8 cellular contexts compared by ENCODE assay signal in genomic region chr14:75295061-75295461, GRCh38. TPM values are rescaled to one million over a fixed set of nuclear protein-coding genes. Genes with fewer than 3 reads are reported as not detected.
A peak's percentile ranks its signal among the peaks of the same experiment; 100 is the strongest.
DNase-seq lines count a peak whose midpoint lies in the region; ATAC-seq lines count a peak whose summit lies in the region.

No MANE protein-coding gene starts in this region.

- no peaks in the 10 kb centered on the region for H3K9me3 Mint-ChIP-seq in CD4-positive, CD25-positive, alpha-beta regulatory T cell
- H3K9me3 Mint-ChIP-seq in activated naive CD8-positive, alpha-beta T cell (ENCODE audit: low read depth) = no peaks in the 10 kb centered on the region

- H3K4me3 Mint-ChIP-seq in CD4-positive, CD25-positive, alpha-beta regulatory T cell = peak overlapping the region; percentile 65 to 94 (median 90)
- H3K4me3 Mint-ChIP-seq in activated naive CD8-positive, alpha-beta T cell = peak overlapping the region; percentile 93

- peaks cover 22% of the 10 kb centered on the region for H3K27me3 Mint-ChIP-seq in CD4-positive, CD25-positive, alpha-beta regulatory T cell
- no peaks in the 10 kb centered on the region for H3K27me3 Mint-ChIP-seq in activated naive CD8-positive, alpha-beta T cell

- H3K36me3 ChIP-seq in CD4-positive, CD25-positive, alpha-beta regulatory T cell (ENCODE audit: control insufficient read depth, insufficient read depth, low read length) = no peaks in the 10 kb centered on the region
- H3K36me3 ChIP-seq in HUES6 (ENCODE audit: control insufficient read depth, insufficient read depth, low read length) = no peaks in the 10 kb centered on the region

- no peak for ATAC-seq in CD4-positive, CD25-positive, alpha-beta regulatory T cell (ENCODE audit: low read depth in 2 of 2)
- peak; percentile 55 for ATAC-seq in Right ventricle myocardium superior (ENCODE audit: poor library complexity)
- no peak for ATAC-seq in GM21737 (IDR thresholded peaks at IDR 0.05; ENCODE audit: unreplicated experiment)

- intact Hi-C loops in Right ventricle myocardium superior (cut with DNase I) = no loop called here

- H3K27ac Mint-ChIP-seq in CD4-positive, CD25-positive, alpha-beta regulatory T cell = peak overlapping the region in 2 of 3 donors; percentile 92 to 96
- H3K27ac Mint-ChIP-seq in activated naive CD8-positive, alpha-beta T cell = no peak overlapping the region

- H3K4me1 ChIP-seq in CD4-positive, CD25-positive, alpha-beta regulatory T cell (ENCODE audit: control insufficient read depth, insufficient read depth, low read length, poor library complexity, severe bottlenecking) = peaks cover 29% of the 10 kb centered on the region
- H3K4me1 ChIP-seq in HUES6 (ENCODE audit: control insufficient read depth, insufficient read depth, low read length) = peaks cover 16% of the 10 kb centered on the region

- peaks cover 0 to 25% (median 15%) of the 10 kb centered on the region in 4 donors for H3K4me1 Mint-ChIP-seq in CD4-positive, CD25-positive, alpha-beta regulatory T cell
- H3K4me1 Mint-ChIP-seq in activated naive CD8-positive, alpha-beta T cell (ENCODE audit: low read depth) = peaks cover 17% of the 10 kb centered on the region

- peak overlapping the region; percentile 87 for H3K27ac ChIP-seq in CD4-positive, CD25-positive, alpha-beta regulatory T cell (ENCODE audit: insufficient read depth, low read length, poor library complexity, severe bottlenecking)
- peak overlapping the region; percentile 76; the same call in 1 of the 2 replicates for H3K27ac ChIP-seq in HUES6 (ENCODE audit: low read depth, low read length)

- H3K36me3 Mint-ChIP-seq in CD4-positive, CD25-positive, alpha-beta regulatory T cell = no peaks in the 10 kb centered on the region
- no peaks in the 10 kb centered on the region for H3K36me3 Mint-ChIP-seq in activated naive CD8-positive, alpha-beta T cell

- DNase-seq in CD4-positive, CD25-positive, alpha-beta regulatory T cell = no peak
- DNase-seq in Right ventricle myocardium superior = peak; percentile 77
- DNase-seq in nucleus accumbens (lab: John Stamatoyannopoulos, UW) = peak in 33 of 56 donors; percentile 10 to 79 (median 31)
- no peak for DNase-seq in T1000 (lab: John Stamatoyannopoulos, UW)
- DNase-seq in NCI-H146 treated with DMSO at 0.1 percent for 48 hours (lab: John Stamatoyannopoulos, UW; ENCODE audit: unreplicated experiment) = no peak

- peak overlapping the region; percentile 78 for H3K4me3 ChIP-seq in CD4-positive, CD25-positive, alpha-beta regulatory T cell (ENCODE audit: low read depth, low read length)
- peak overlapping the region; percentile 73 for H3K4me3 ChIP-seq in HUES6 (ENCODE audit: low read depth, low read length)

- peaks cover 11% of the 10 kb centered on the region for H3K27me3 ChIP-seq in CD4-positive, CD25-positive, alpha-beta regulatory T cell (ENCODE audit: control insufficient read depth, insufficient read depth, low read length)
- no peaks in the 10 kb centered on the region for H3K27me3 ChIP-seq in HUES6 (ENCODE audit: control insufficient read depth, insufficient read depth, low read length)

- H3K9ac ChIP-seq in HUES6 (ENCODE audit: low read length) = peak overlapping the region; percentile 93

- H3K9me3 ChIP-seq in CD4-positive, CD25-positive, alpha-beta regulatory T cell (ENCODE audit: control insufficient read depth in 2 of 2, low read length in 2 of 2) = no peaks in the 10 kb centered on the region
- no peaks in the 10 kb centered on the region for H3K9me3 ChIP-seq in HUES6 (ENCODE audit: control insufficient read depth, insufficient read depth, low read depth, low read length)

RNA-seq across cellular contexts. Expression of gene FOS, which starts 16.4 kb away (rescaled TPM):
- 1,673 TPM for total RNA-seq in CD4-positive, CD25-positive, alpha-beta regulatory T cell
- 100 to 1,000 TPM in 2 of 4 donors, 10 to 100 TPM in 2; 56.8 to 145 (median 104) TPM for polyA plus RNA-seq in CD4-positive, CD25-positive, alpha-beta regulatory T cell
- total RNA-seq in Right ventricle myocardium superior = 11.9 TPM

Comparison
In these comparisons a context has a peak if more than half of its experiments do, and no peak if none do; other contexts are left out.
1. DNase-seq: peak in Right ventricle myocardium superior (single experiment) and nucleus accumbens (33 of 56); none in CD4-positive, CD25-positive, alpha-beta regulatory T cell (0 of 3), T1000 (single experiment) and NCI-H146 treated with DMSO at 0.1 percent for 48 hours (single experiment).
2. RNA of gene FOS, which starts 16.4 kb away (total RNA-seq): 1,673 TPM in CD4-positive, CD25-positive, alpha-beta regulatory T cell (single experiment); 11.9 TPM in Right ventricle myocardium superior (single experiment); every median in the first group is over 100 times any median in the second.